10 cellular contexts compared by ENCODE assay signal in the genomic region with DNA sequence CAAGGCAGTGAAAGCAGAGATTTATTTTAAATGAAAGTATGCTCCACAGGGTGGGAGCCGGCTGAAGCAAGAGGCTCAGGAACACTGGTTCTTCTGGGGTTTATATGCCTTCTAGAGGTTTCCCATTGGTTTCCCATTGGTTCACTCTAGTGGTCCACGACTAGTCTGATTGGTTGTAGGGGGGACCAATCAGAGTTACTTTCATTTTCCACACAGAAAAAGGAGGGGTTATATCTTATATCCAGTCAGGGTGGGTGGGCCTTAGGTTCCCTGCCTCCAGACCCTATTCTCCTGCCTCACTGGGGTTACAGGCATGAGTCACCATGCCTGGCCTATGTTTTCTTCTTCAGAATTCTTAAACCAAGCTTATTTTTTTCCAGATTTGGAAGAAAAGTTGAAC.
DNase-seq lines count a peak whose midpoint lies in the region; ATAC-seq and TF ChIP-seq lines count a peak whose summit lies in the region.
"Had no signal": no experiment of that assay in that cellular context is flagged by ENCODE, and none has a peak within 500 bp of the region (broad histone marks: within the 10 kb centered on the region; RNA-seq: fewer than 3 reads in every experiment).

No MANE protein-coding gene starts in this region.

- H3K4me1 ChIP-seq in RWPE2 (ENCODE audit: insufficient read depth, poor library complexity, severe bottlenecking): peaks cover 28% of the 10 kb centered on the region

- H3K27me3 ChIP-seq in RWPE2 (ENCODE audit: insufficient read depth, poor library complexity, severe bottlenecking): no peaks in the 10 kb centered on the region

- H3K9me3 ChIP-seq in RWPE2 (ENCODE audit: severe bottlenecking): no peaks in the 10 kb centered on the region

- DNase-seq in NCI-H510A (lab: John Stamatoyannopoulos, UW) (peak; percentile 8), NCI-H510A treated with DMSO at 0.1 percent for 48 hours (lab: John Stamatoyannopoulos, UW) (no peak), RWPE2 (ENCODE audit: low spot score) (no peak), fibroblast of peridontal ligament (ENCODE audit: extremely low read depth) (peak; percentile 88), smooth muscle cell of the brain vasculature (ENCODE audit: low read depth, low spot score) (peak; percentile 60), occipital lobe (lab: John Stamatoyannopoulos, UW) (no peak), cortex of kidney (lab: John Stamatoyannopoulos, UW) (no peak), UCSD-AML1 (lab: John Stamatoyannopoulos, UW; ENCODE audit: unreplicated experiment) (no peak)
- DNase-seq: activated naive CD4-positive, alpha-beta T cell treated with anti-CD3 and anti-CD28 coated beads, Interleukin-2, amount 10 ng/mL, durations not matched to agents 7 days and 5 days; NCI-H1417 treated with DMSO at 0.1 percent for 48 hours had no signal

- ATAC-seq in RWPE2 (ENCODE audit: low read depth): 0 out of 3 replicates have a peak, but pooled peaks have one; percentile 4

- TF ChIP-seq CTCF in RWPE2 (IDR thresholded peaks at IDR 0.05; ENCODE audit: poor library complexity, severe bottlenecking): no peak

- H3K4me3 ChIP-seq in RWPE2 (ENCODE audit: severe bottlenecking): no peak overlapping the region

- peaks cover 15% of the 10 kb centered on the region for H3K36me3 ChIP-seq in RWPE2 (ENCODE audit: low read depth)

- H3K27ac ChIP-seq in RWPE2 (ENCODE audit: poor library complexity, severe bottlenecking): no peak overlapping the region

Comparison
In these comparisons a context has a peak if more than half of its experiments do, and no peak if none do; other contexts are left out.
1. DNase-seq: peak in NCI-H510A (single experiment), fibroblast of peridontal ligament (single experiment) and smooth muscle cell of the brain vasculature (single experiment); none in NCI-H510A treated with DMSO at 0.1 percent for 48 hours (single experiment), RWPE2 (single experiment), occipital lobe (single experiment), cortex of kidney (single experiment) and UCSD-AML1 (single experiment).